Comparison of ENCODE assay signal across 9 cellular contexts in genomic region chr11:75576445-75577049, GRCh38. TPM values are rescaled to one million over a fixed set of nuclear protein-coding genes. Genes with fewer than 3 reads are reported as not detected.
A peak's percentile ranks its signal among the peaks of the same experiment; 100 is the strongest.
DNase-seq lines count a peak whose midpoint lies in the region; ATAC-seq and TF ChIP-seq lines count a peak whose summit lies in the region.
"Had no signal": no experiment of that assay in that cellular context is flagged by ENCODE, and none has a peak within 500 bp of the region (broad histone marks: within the 10 kb centered on the region; RNA-seq: fewer than 3 reads in every experiment).

No MANE protein-coding gene starts in this region.

- H3K36me3 ChIP-seq in breast epithelium, result no peaks in the 10 kb centered on the region
- H3K36me3 ChIP-seq in PC-9 (ENCODE audit: low read depth), result 0 out of 2 replicates have a peak, but pooled peaks cover 10% of the 10 kb centered on the region
- peaks cover 24 to 27% of the 10 kb centered on the region in 2 donors for H3K36me3 ChIP-seq in stomach smooth muscle (ENCODE audit: control insufficient read depth in 2 of 2, insufficient read depth in 2 of 2, low read length in 2 of 2)
- peaks cover 12% of the 10 kb centered on the region for H3K36me3 ChIP-seq in effector memory CD4-positive, alpha-beta T cell (ENCODE audit: control insufficient read depth, insufficient read depth, low read length)

- peaks cover 30% of the 10 kb centered on the region for H3F3A ChIP-seq in PC-9 (ENCODE audit: insufficient read depth, low read depth)

- ATAC-seq in GM21528 (IDR thresholded peaks at IDR 0.05; ENCODE audit: low FRiP score, unreplicated experiment), result no peak

- peaks cover 13% of the 10 kb centered on the region for H3K36me3 Mint-ChIP-seq in MCF 10A (ENCODE audit: insufficient read depth, unreplicated experiment)

- H3K9me3 Mint-ChIP-seq in MCF 10A (ENCODE audit: unreplicated experiment), result no peaks in the 10 kb centered on the region
- H3K9me3 Mint-ChIP-seq: stimulated activated naive CD8-positive, alpha-beta T cell treated with anti-CD3 and anti-CD28 coated beads, Interleukin-15, Interleukin-2, amounts not matched to agents 100 ng/mL and 50 ng/mL, for 24 hours had no signal

- intact Hi-C loops in breast epithelium (cut with DNase I; ENCODE audit: low total_unique reads) (loop anchor here (5.0 kb wide), 1 partner anchor 621 kb away; no protein-coding TSS in a partner anchor), MCF 10A (cut with micrococcal nuclease) (loop anchor here (1.0 kb wide), 1 partner anchor 29 kb away; no protein-coding TSS in a partner anchor), PC-9 (cut with micrococcal nuclease; ENCODE audit: unreplicated experiment) (no loop called here)

- H3K4me2 ChIP-seq in PC-9, result peak overlapping the region; percentile 32; the same call in 1 of the 2 replicates

- POLR2A ChIA-PET in MCF 10A (lab: Yijun Ruan, JAX), result interaction anchor here (3.2 to 4.4 kb wide), 2 partner anchors 11 to 14 kb away, joined by 13 to 28 read pairs; partner anchors contain the start of gene SERPINH1
- POLR2A ChIA-PET in PC-9 (lab: Charles Lee; ENCODE audit: unreplicated experiment), result interaction anchor here (0.7 to 0.9 kb wide), 2 partner anchors 14 to 194 kb away, joined by 6 read pairs; no protein-coding TSS in a partner anchor

- no peaks in the 10 kb centered on the region for H3K4me1 ChIP-seq in breast epithelium
- H3K4me1 ChIP-seq in PC-9 (replicated peaks; ENCODE audit: insufficient read depth), result peaks cover 7% of the 10 kb centered on the region
- H3K4me1 ChIP-seq in stomach smooth muscle (ENCODE audit: control insufficient read depth, insufficient read depth, low read length), result peaks cover 19% of the 10 kb centered on the region
- H3K4me1 ChIP-seq in effector memory CD4-positive, alpha-beta T cell (ENCODE audit: control insufficient read depth, insufficient read depth, low read length, poor library complexity, severe bottlenecking), result no peaks in the 10 kb centered on the region

- H3K27ac ChIP-seq in breast epithelium, result peak overlapping the region; percentile 25 to 29
- H3K27ac ChIP-seq in PC-9, result no peak overlapping the region
- peak overlapping the region; percentile 24 for H3K27ac ChIP-seq in stomach smooth muscle (ENCODE audit: low read length)
- H3K27ac ChIP-seq in effector memory CD4-positive, alpha-beta T cell (ENCODE audit: insufficient read depth, low read length, poor library complexity, severe bottlenecking), result no peak overlapping the region

- H3K9me2 ChIP-seq in PC-9 (ENCODE audit: insufficient read depth), result no peaks in the 10 kb centered on the region

- H2AFZ ChIP-seq in PC-9, result no peak overlapping the region

- TF ChIP-seq CTCF in breast epithelium (IDR thresholded peaks at IDR 0.05) (no peak), MCF 10A (IDR thresholded peaks at IDR 0.05; ENCODE audit: unreplicated experiment) (no peak), PC-9 (conservative IDR thresholded peaks at IDR 0.05) (0 out of 2 replicates have a peak, but pooled peaks have one; percentile 4), fibroblast of villous mesenchyme (IDR thresholded peaks at IDR 0.05; ENCODE audit: insufficient read depth, low read depth, low read length) (no peak)

- H3K27me3 ChIP-seq in breast epithelium (no peaks in the 10 kb centered on the region), PC-9 (ENCODE audit: insufficient read depth, low read depth) (no peaks in the 10 kb centered on the region), stomach smooth muscle (ENCODE audit: control insufficient read depth in 1 of 2, insufficient read depth in 2 of 2, low read length in 2 of 2) (no peaks in the 10 kb centered on the region)
- H3K27me3 ChIP-seq in effector memory CD4-positive, alpha-beta T cell (replicated peaks; ENCODE audit: control insufficient read depth, insufficient read depth, low read length, poor library complexity, severe bottlenecking), result no peaks in the 10 kb centered on the region

- no peak overlapping the region for H3K4me3 Mint-ChIP-seq in MCF 10A (ENCODE audit: unreplicated experiment)
- H3K4me3 Mint-ChIP-seq: stimulated activated naive CD8-positive, alpha-beta T cell treated with anti-CD3 and anti-CD28 coated beads, Interleukin-15, Interleukin-2, amounts not matched to agents 100 ng/mL and 50 ng/mL, for 24 hours had no signal

- H3K79me2 ChIP-seq in PC-9 (ENCODE audit: low read depth), result no peaks in the 10 kb centered on the region

- CTCF ChIA-PET in MCF 10A (lab: Yijun Ruan, JAX), result interaction anchor here (0.5 to 2.3 kb wide), 14 partner anchors 8 to 1847 kb away, joined by 3 to 10 read pairs (median 4); no protein-coding TSS in a partner anchor
- CTCF ChIA-PET in PC-9 (lab: Charles Lee), result interaction anchor here (0.5 to 1.2 kb wide), 4 partner anchors 62 to 1437 kb away, joined by 3 to 8 read pairs (median 6); no protein-coding TSS in a partner anchor

- peaks cover 6% of the 10 kb centered on the region for H3K27me3 Mint-ChIP-seq in MCF 10A (ENCODE audit: insufficient read depth, unreplicated experiment)
- H3K27me3 Mint-ChIP-seq: stimulated activated naive CD8-positive, alpha-beta T cell treated with anti-CD3 and anti-CD28 coated beads, Interleukin-15, Interleukin-2, amounts not matched to agents 100 ng/mL and 50 ng/mL, for 24 hours had no signal

- peak; percentile 70 to 71 for DNase-seq in breast epithelium (ENCODE audit: low spot score in 2 of 2)
- DNase-seq in MCF 10A (ENCODE audit: unreplicated experiment), result no peak
- DNase-seq in PC-9, result peak; percentile 48 to 80
- peak; percentile 80 for DNase-seq in fibroblast of villous mesenchyme (ENCODE audit: low read depth)
- DNase-seq in DMS114 treated with DMSO at 0.1 percent for 48 hours (lab: John Stamatoyannopoulos, UW; ENCODE audit: unreplicated experiment), result no peak
- DNase-seq in effector memory CD4-positive, alpha-beta T cell, result no peak

- H3K4me3 ChIP-seq in breast epithelium, result no peak overlapping the region
- no peak overlapping the region for H3K4me3 ChIP-seq in PC-9
- no peak overlapping the region for H3K4me3 ChIP-seq in fibroblast of villous mesenchyme (ENCODE audit: low read depth, low read length)
- no peak overlapping the region for H3K4me3 ChIP-seq in stomach smooth muscle (ENCODE audit: low read length in 2 of 2)
- H3K4me3 ChIP-seq in effector memory CD4-positive, alpha-beta T cell (ENCODE audit: insufficient read depth, low read depth, low read length, poor library complexity, severe bottlenecking), result no peak overlapping the region

- H3K9ac ChIP-seq in stomach smooth muscle (ENCODE audit: low read length in 2 of 2), result no peak overlapping the region

- H3K27ac Mint-ChIP-seq in MCF 10A (ENCODE audit: low read depth, unreplicated experiment), result no peak overlapping the region
- H3K27ac Mint-ChIP-seq: stimulated activated naive CD8-positive, alpha-beta T cell treated with anti-CD3 and anti-CD28 coated beads, Interleukin-15, Interleukin-2, amounts not matched to agents 100 ng/mL and 50 ng/mL, for 24 hours had no signal

- TF ChIP-seq POLR2A in breast epithelium (IDR thresholded peaks at IDR 0.05), result no peak

- BruUV-seq in MCF 10A (replicated peaks; lab: Mats Ljungman, UMichigan) (no TSS peak), PC-9 (replicated peaks; lab: Mats Ljungman, UMichigan) (no TSS peak)

- peaks cover 6% of the 10 kb centered on the region for H3K4me1 Mint-ChIP-seq in MCF 10A (ENCODE audit: insufficient read depth, unreplicated experiment)

- H4K20me1 ChIP-seq in PC-9 (ENCODE audit: insufficient read depth), result no peaks in the 10 kb centered on the region

- H3K9me3 ChIP-seq in breast epithelium (no peaks in the 10 kb centered on the region), PC-9 (ENCODE audit: insufficient read depth, low read depth) (no peaks in the 10 kb centered on the region), stomach smooth muscle (ENCODE audit: control insufficient read depth in 2 of 2, low read length in 2 of 2) (no peaks in the 10 kb centered on the region)
- no peaks in the 10 kb centered on the region for H3K9me3 ChIP-seq in effector memory CD4-positive, alpha-beta T cell (ENCODE audit: control insufficient read depth, low read length)

RNA-seq across cellular contexts. Expression of gene SERPINH1, which starts 14.5 kb away (rescaled TPM):
- total RNA-seq in breast epithelium (100 to 1,000 TPM; 168 to 264 (median 259) TPM), MCF 10A (2022) (80.5 TPM in 2 replicates), PC-9 (2021) (152 and 180 TPM in 2 replicates), fibroblast of villous mesenchyme (1,336 and 1,367 TPM in 2 replicates)

RNA-seq across cellular contexts. Expression of gene GDPD5, which starts 50.8 kb away (rescaled TPM):
- 10 to 100 TPM; 10.5 to 25.9 (median 14.8) TPM for total RNA-seq in breast epithelium
- total RNA-seq in MCF 10A (2022), result 5.6 and 5.7 TPM in 2 replicates
- total RNA-seq in PC-9 (2021), result 7.9 and 9.9 TPM in 2 replicates
- total RNA-seq in fibroblast of villous mesenchyme, result 9.5 and 10.3 TPM in 2 replicates

Comparison
In these comparisons a context has a peak if more than half of its experiments do, and no peak if none do; other contexts are left out.
1. DNase-seq: peak in breast epithelium (2 of 2), PC-9 (2 of 2) and fibroblast of villous mesenchyme (single experiment); none in MCF 10A (single experiment), DMS114 treated with DMSO at 0.1 percent for 48 hours (single experiment) and effector memory CD4-positive, alpha-beta T cell (0 of 3).
2. H3K27ac ChIP-seq: peak in breast epithelium (2 of 2) and stomach smooth muscle (single experiment); none in PC-9 (single experiment) and effector memory CD4-positive, alpha-beta T cell (single experiment).